8 cellular contexts compared by ENCODE assay signal in the genomic region with DNA sequence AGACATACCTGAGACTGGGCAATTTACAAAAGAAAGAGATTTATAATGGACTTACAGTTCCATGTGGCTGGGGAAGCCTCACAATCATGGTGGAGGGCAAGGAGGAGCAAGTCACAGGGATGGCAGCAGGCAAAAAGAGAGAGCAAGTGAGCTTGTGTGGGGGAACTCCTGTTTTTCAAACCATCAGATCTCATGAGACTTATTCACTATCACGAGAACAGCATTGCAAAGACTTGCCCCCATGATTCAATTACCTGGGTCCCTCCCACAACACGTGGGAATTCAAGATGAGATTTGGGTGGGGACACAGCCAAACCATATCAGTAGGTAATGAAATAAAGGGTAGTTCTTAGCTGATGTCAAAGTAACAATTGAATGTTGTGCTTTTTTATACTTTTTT. TPM values are rescaled to one million over a fixed set of nuclear protein-coding genes. Genes with fewer than 3 reads are reported as not detected.
DNase-seq lines count a peak whose midpoint lies in the region; ATAC-seq and TF ChIP-seq lines count a peak whose summit lies in the region.
"Not testable (repeated sequence)": the region's sequence is repeated elsewhere in the genome, so short reads cannot be mapped to it uniquely, and the experiment has no call there.

No MANE protein-coding gene starts in this region.

- in situ Hi-C loops in gastrocnemius medialis (cut with MboI; ENCODE audit: low sequenced_read_pairs in 4 of 4) = not testable (repeated sequence)

- TF ChIP-seq CTCF in CD4-positive, alpha-beta T cell (IDR thresholded peaks at IDR 0.05); GM23338 (conservative IDR thresholded peaks at IDR 0.05; ENCODE audit: low read depth in 2 of 2); activated B cell treated with CpG ODN at 0.5 μM for 24 hours (IDR thresholded peaks at IDR 0.05); neural crest cell (conservative IDR thresholded peaks at IDR 0.05); gastrocnemius medialis (IDR thresholded peaks at IDR 0.05 in 4 of 5, conservative IDR thresholded peaks at IDR 0.05 in 1 of 5): not testable (repeated sequence)

- DNase-seq in CD4-positive, alpha-beta T cell; GM23338 (ENCODE audit: low spot score); activated B cell treated with CpG ODN at 0.5 μM for 24 hours; activated T-cell treated with anti-CD3 and anti-CD28 coated beads, Interleukin-2, amount 50 U/mL, for 72 hours; activated naive CD8-positive, alpha-beta T cell treated with anti-CD3 and anti-CD28 coated beads for 36 hours; neural crest cell (ENCODE audit: low read depth, low spot score); gastrocnemius medialis: not testable (repeated sequence)
- DNase-seq in erythroblast (lab: John Stamatoyannopoulos, UW) = peak; percentile 28 to 36

- peak overlapping the region; percentile 12 for H3K4me3 Mint-ChIP-seq in CD4-positive, alpha-beta T cell
- not testable (repeated sequence) for H3K4me3 Mint-ChIP-seq in GM23338; activated B cell treated with CpG ODN at 0.5 μM for 24 hours; activated T-cell treated with anti-CD3 and anti-CD28 coated beads, Interleukin-2, amount 50 U/mL, for 72 hours; activated naive CD8-positive, alpha-beta T cell treated with anti-CD3 and anti-CD28 coated beads for 36 hours; neural crest cell

- H3K4me3 ChIP-seq in GM23338, gastrocnemius medialis: not testable (repeated sequence)

- peak overlapping the region; percentile 8 for H3K27ac Mint-ChIP-seq in CD4-positive, alpha-beta T cell
- peak overlapping the region; percentile 12; the same call in 1 of the 2 replicates for H3K27ac Mint-ChIP-seq in GM23338
- peak overlapping the region; percentile 62 for H3K27ac Mint-ChIP-seq in activated B cell treated with CpG ODN at 0.5 μM for 24 hours
- H3K27ac Mint-ChIP-seq in activated T-cell treated with anti-CD3 and anti-CD28 coated beads, Interleukin-2, amount 50 U/mL, for 72 hours = peak overlapping the region; percentile 12
- H3K27ac Mint-ChIP-seq in activated naive CD8-positive, alpha-beta T cell treated with anti-CD3 and anti-CD28 coated beads for 36 hours = peak overlapping the region; percentile 36
- peak overlapping the region; percentile 4 for H3K27ac Mint-ChIP-seq in neural crest cell (ENCODE audit: unreplicated experiment)

- intact Hi-C loops in CD4-positive, alpha-beta T cell (cut with DNase I, micrococcal nuclease); gastrocnemius medialis (cut with DNase I; ENCODE audit: low total_unique reads): not testable (repeated sequence)
- intact Hi-C loops in activated B cell treated with CpG ODN at 0.5 μM for 24 hours (cut with micrococcal nuclease) = loop anchor here (2.0 kb wide), 1 partner anchor 17 kb away; no protein-coding TSS in a partner anchor

- H3K27me3 ChIP-seq in CD4-positive, alpha-beta T cell (ENCODE audit: control insufficient read depth, insufficient read depth, low read length); GM23338 (ENCODE audit: insufficient read depth); gastrocnemius medialis: not testable (repeated sequence)

- not testable (repeated sequence) for H3F3A ChIP-seq in GM23338 (replicated peaks; ENCODE audit: low read depth)

- peak overlapping the region; percentile 23; the same call in 1 of the 2 replicates for H3K4me2 ChIP-seq in GM23338

- CTCF ChIA-PET in CD4-positive, alpha-beta T cell (lab: Charles Lee) = interaction anchor here (0.8 to 1.2 kb wide), 3 partner anchors 12 to 88 kb away, joined by 3 to 4 read pairs (median 3); no protein-coding TSS in a partner anchor
- CTCF ChIA-PET in activated B cell treated with CpG ODN at 0.5 μM for 24 hours (lab: Charles Lee) = interaction anchor here (1.2 to 1.5 kb wide), 2 partner anchors 18 to 88 kb away, joined by 3 read pairs; a partner anchor contains a TSS

- H2AFZ ChIP-seq in GM23338 = not testable (repeated sequence)

- peaks cover 95% of the 10 kb centered on the region for H3K79me2 ChIP-seq in GM23338 (replicated peaks; ENCODE audit: insufficient read depth)

- peaks cover 13% of the 10 kb centered on the region for H3K4me1 ChIP-seq in GM23338 (ENCODE audit: insufficient read depth)
- peaks cover 63 to 77% of the 10 kb centered on the region in 2 donors for H3K4me1 ChIP-seq in gastrocnemius medialis

- not testable (repeated sequence) for H3K9me2 ChIP-seq in GM23338 (ENCODE audit: insufficient read depth)

- H3K4me1 Mint-ChIP-seq in CD4-positive, alpha-beta T cell (ENCODE audit: low read depth) = peaks cover 89% of the 10 kb centered on the region
- peaks cover 23% of the 10 kb centered on the region for H3K4me1 Mint-ChIP-seq in GM23338
- peaks cover 78% of the 10 kb centered on the region for H3K4me1 Mint-ChIP-seq in activated B cell treated with CpG ODN at 0.5 μM for 24 hours
- peaks cover 76% of the 10 kb centered on the region for H3K4me1 Mint-ChIP-seq in activated T-cell treated with anti-CD3 and anti-CD28 coated beads, Interleukin-2, amount 50 U/mL, for 72 hours (ENCODE audit: low read depth)
- peaks cover 70% of the 10 kb centered on the region for H3K4me1 Mint-ChIP-seq in activated naive CD8-positive, alpha-beta T cell treated with anti-CD3 and anti-CD28 coated beads for 36 hours
- H3K4me1 Mint-ChIP-seq in neural crest cell = peaks cover 66% of the 10 kb centered on the region

- POLR2A ChIA-PET in CD4-positive, alpha-beta T cell (lab: Charles Lee) = interaction anchor here (1.2 to 2.0 kb wide), 2 partner anchors 14 to 18 kb away, joined by 3 to 9 read pairs; a partner anchor contains a TSS
- POLR2A ChIA-PET in activated B cell treated with CpG ODN at 0.5 μM for 24 hours (lab: Charles Lee) = interaction anchor here (1.7 kb wide), 1 partner anchor 18 kb away, joined by 5 read pairs; a partner anchor contains a TSS

- H3K9me3 ChIP-seq in CD4-positive, alpha-beta T cell (ENCODE audit: control insufficient read depth, low read length); gastrocnemius medialis: not testable (repeated sequence)

- H4K20me1 ChIP-seq in GM23338 (replicated peaks; ENCODE audit: insufficient read depth) = peaks cover 13% of the 10 kb centered on the region; the same call in 1 of the 2 replicates

- H3K27ac ChIP-seq in CD4-positive, alpha-beta T cell (ENCODE audit: low read depth, low read length) = not testable (repeated sequence)
- 0 out of 2 replicates have a peak overlapping the region, but pooled peaks have one; percentile 29 for H3K27ac ChIP-seq in GM23338 (ENCODE audit: low read depth)
- peak overlapping the region; percentile 11 to 72 (median 62) for H3K27ac ChIP-seq in gastrocnemius medialis

- H3K36me3 ChIP-seq in GM23338 (ENCODE audit: insufficient read depth); gastrocnemius medialis: not testable (repeated sequence)

- H3K27me3 Mint-ChIP-seq in CD4-positive, alpha-beta T cell; GM23338 (ENCODE audit: insufficient read depth, low read depth, poor library complexity); activated B cell treated with CpG ODN at 0.5 μM for 24 hours; activated T-cell treated with anti-CD3 and anti-CD28 coated beads, Interleukin-2, amount 50 U/mL, for 72 hours (ENCODE audit: low read depth); activated naive CD8-positive, alpha-beta T cell treated with anti-CD3 and anti-CD28 coated beads for 36 hours; neural crest cell (ENCODE audit: low read depth): not testable (repeated sequence)

- not testable (repeated sequence) for H3K9me3 Mint-ChIP-seq in CD4-positive, alpha-beta T cell; GM23338; activated B cell treated with CpG ODN at 0.5 μM for 24 hours; activated T-cell treated with anti-CD3 and anti-CD28 coated beads, Interleukin-2, amount 50 U/mL, for 72 hours; activated naive CD8-positive, alpha-beta T cell treated with anti-CD3 and anti-CD28 coated beads for 36 hours; neural crest cell

- ATAC-seq in CD4-positive, alpha-beta T cell (ENCODE audit: poor library complexity); GM23338; activated B cell treated with CpG ODN at 0.5 μM for 24 hours (ENCODE audit: low read depth); activated T-cell treated with anti-CD3 and anti-CD28 coated beads, Interleukin-2, amount 50 U/mL, for 72 hours (replicated peaks in 1 of 2): not testable (repeated sequence)
- peak in 1 of 2 donors; percentile 51 for ATAC-seq in gastrocnemius medialis

- peaks cover 28% of the 10 kb centered on the region for H3K36me3 Mint-ChIP-seq in CD4-positive, alpha-beta T cell (ENCODE audit: low read depth)
- peaks cover 17% of the 10 kb centered on the region for H3K36me3 Mint-ChIP-seq in GM23338 (ENCODE audit: low read depth)
- peaks cover 24% of the 10 kb centered on the region for H3K36me3 Mint-ChIP-seq in activated B cell treated with CpG ODN at 0.5 μM for 24 hours (ENCODE audit: low read depth)
- peaks cover 2 to 13% of the 10 kb centered on the region in 2 donors for H3K36me3 Mint-ChIP-seq in activated T-cell treated with anti-CD3 and anti-CD28 coated beads, Interleukin-2, amount 50 U/mL, for 72 hours (ENCODE audit: insufficient read depth in 2 of 2)
- H3K36me3 Mint-ChIP-seq in activated naive CD8-positive, alpha-beta T cell treated with anti-CD3 and anti-CD28 coated beads for 36 hours = peaks cover 45% of the 10 kb centered on the region
- H3K36me3 Mint-ChIP-seq in neural crest cell (ENCODE audit: low read depth) = peaks cover 21% of the 10 kb centered on the region

- TF ChIP-seq POLR2A in erythroblast (IDR thresholded peaks at IDR 0.05; ENCODE audit: low read length); gastrocnemius medialis (IDR thresholded peaks at IDR 0.05): not testable (repeated sequence)

RNA-seq across cellular contexts. Expression of a gene that starts 17.9 kb away (rescaled TPM):
- 100 to 1,000 TPM; 176 to 182 TPM for total RNA-seq in CD4-positive, alpha-beta T cell
- total RNA-seq in GM23338 (2014; rRNA removed; shearing (Covaris generic)) = 72.7 and 77.5 TPM in 2 replicates
- polyA plus RNA-seq in GM23338 (2016; fragmentation: Nextera tagmentation; extraction: Ambion mirVana) = 50.9 and 70.8 TPM in 2 replicates
- total RNA-seq in activated B cell treated with CpG ODN at 0.5 μM for 24 hours (116 and 124 TPM in 2 replicates), neural crest cell (202 and 207 TPM in 2 replicates), gastrocnemius medialis (100 to 1,000 TPM; 139 to 173 (median 146) TPM)
- 100 to 1,000 TPM; 138 to 151 TPM for total RNA-seq in activated T-cell treated with anti-CD3 and anti-CD28 coated beads, Interleukin-2, amount 50 U/mL, for 72 hours
- total RNA-seq in activated naive CD8-positive, alpha-beta T cell treated with anti-CD3 and anti-CD28 coated beads for 36 hours = 10 to 100 TPM; 82.7 to 86.1 TPM

Comparison
In these comparisons a context has a peak if more than half of its experiments do, and no peak if none do; other contexts are left out.
1. H3K27ac Mint-ChIP-seq: peak in every context shown above with its lines; median percentile 62 in activated B cell treated with CpG ODN at 0.5 μM for 24 hours; 36 in activated naive CD8-positive, alpha-beta T cell treated with anti-CD3 and anti-CD28 coated beads for 36 hours; 12 in GM23338; 12 in activated T-cell treated with anti-CD3 and anti-CD28 coated beads, Interleukin-2, amount 50 U/mL, for 72 hours; 8 in CD4-positive, alpha-beta T cell; 4 in neural crest cell.